8 cellular contexts compared by ENCODE assay signal in genomic region chr7:12584940-12585339, GRCh38. TPM values are rescaled to one million over a fixed set of nuclear protein-coding genes. Genes with fewer than 3 reads are reported as not detected.
A peak's percentile ranks its signal among the peaks of the same experiment; 100 is the strongest.
DNase-seq lines count a peak whose midpoint lies in the region; ATAC-seq, FAIRE-seq and TF ChIP-seq lines count a peak whose summit lies in the region.

No MANE protein-coding gene starts in this region.

- no peaks in the 10 kb centered on the region for H3K36me3 ChIP-seq in endothelial cell of umbilical vein (ENCODE audit: control insufficient read depth in 2 of 2, extremely low read depth in 1 of 2, insufficient read depth in 2 of 2, low read length in 2 of 2)
- H3K36me3 ChIP-seq in aorta (ENCODE audit: control insufficient read depth in 1 of 2, insufficient read depth in 2 of 2, low read length in 1 of 2) = no peaks in the 10 kb centered on the region

- CTCF ChIA-PET in endothelial cell of umbilical vein (lab: Charles Lee) (interaction anchor here (1.0 to 1.5 kb wide), 2 partner anchors 12 to 39 kb away, joined by 3 read pairs; no protein-coding TSS in a partner anchor), WTC11 (lab: Charles Lee) (no interaction called here)

- no peaks in the 10 kb centered on the region for H3K4me1 Mint-ChIP-seq in WTC11

- no peaks in the 10 kb centered on the region for H3K27me3 ChIP-seq in endothelial cell of umbilical vein (ENCODE audit: control insufficient read depth in 2 of 2, insufficient read depth in 2 of 2, low read length in 2 of 2)
- H3K27me3 ChIP-seq in aorta (ENCODE audit: control insufficient read depth in 1 of 2, insufficient read depth in 2 of 2, low read length in 1 of 2) = no peaks in the 10 kb centered on the region

- WGBS in aorta, 2 donors = 72 to 73% methylated on average over 7 of the region's 7 CpGs

- TF ChIP-seq POLR2A in endothelial cell of umbilical vein (IDR thresholded peaks at IDR 0.05; ENCODE audit: low read depth, low read length) = no peak

- FAIRE-seq in endothelial cell of umbilical vein (lab: Jason Lieb, UNC) = no peak

- no peaks in the 10 kb centered on the region for H4K20me1 ChIP-seq in endothelial cell of umbilical vein (replicated peaks; ENCODE audit: control insufficient read depth, extremely low read depth, insufficient read depth, low read length)

- H2AFZ ChIP-seq in endothelial cell of umbilical vein (ENCODE audit: low read depth, low read length) = peak overlapping the region; percentile 31

- H3K79me2 ChIP-seq in endothelial cell of umbilical vein (ENCODE audit: control insufficient read depth, insufficient read depth, low read length) = no peaks in the 10 kb centered on the region

- 0 out of 2 replicates have a peak, but pooled peaks cover 4% of the 10 kb centered on the region for H3K9me3 Mint-ChIP-seq in WTC11

- H3K36me3 Mint-ChIP-seq in WTC11 = no peaks in the 10 kb centered on the region

- no peaks in the 10 kb centered on the region for H3K9me1 ChIP-seq in endothelial cell of umbilical vein (replicated peaks; ENCODE audit: control insufficient read depth, extremely low read depth, insufficient read depth, low read length)

- H3K4me3 ChIP-seq in endothelial cell of umbilical vein (replicated peaks in 1 of 3; ENCODE audit: insufficient read depth in 1 of 3, low read depth in 1 of 3, low read length in 3 of 3) (no peak overlapping the region), aorta (ENCODE audit: low read length in 2 of 2) (no peak overlapping the region)

- intact Hi-C loops in endothelial cell of umbilical vein (cut with micrococcal nuclease) = no loop called here
- intact Hi-C loops in aorta (cut with DNase I) = no loop called here

- dilution Hi-C loops in endothelial cell of umbilical vein (cut with MboI; ENCODE audit: extremely low pct_ligation_motif_present, low sequenced_read_pairs) = no loop called here

- H3K4me3 Mint-ChIP-seq in WTC11 = no peak overlapping the region

- no peak overlapping the region for H3K9ac ChIP-seq in endothelial cell of umbilical vein (replicated peaks; ENCODE audit: extremely low read depth, insufficient read depth, low read length)

- no peak overlapping the region for H3K27ac ChIP-seq in endothelial cell of umbilical vein (ENCODE audit: insufficient read depth, low read depth, low read length)
- no peak overlapping the region for H3K27ac ChIP-seq in aorta (ENCODE audit: low read depth in 1 of 2, low read length in 2 of 2)

- H3K4me1 ChIP-seq in endothelial cell of umbilical vein (ENCODE audit: control insufficient read depth, extremely low read depth, insufficient read depth, low read length) (no peaks in the 10 kb centered on the region), aorta (ENCODE audit: control insufficient read depth in 1 of 2, insufficient read depth in 2 of 2, low read length in 2 of 2) (no peaks in the 10 kb centered on the region)

- no TSS peak for BruUV-seq in endothelial cell of umbilical vein (replicated peaks; lab: Mats Ljungman, UMichigan)

- ATAC-seq in GM21515 (IDR thresholded peaks at IDR 0.05; ENCODE audit: unreplicated experiment) = peak; percentile 98
- ATAC-seq in HG03558 (IDR thresholded peaks at IDR 0.05; ENCODE audit: extremely low read depth, unreplicated experiment) = peak; percentile 95
- peak; percentile 62 for ATAC-seq in aorta (ENCODE audit: low FRiP score)
- no peak for ATAC-seq in WTC11

- no peaks in the 10 kb centered on the region for H3K9me3 ChIP-seq in endothelial cell of umbilical vein (replicated peaks; ENCODE audit: control insufficient read depth, insufficient read depth, low read length)
- no peaks in the 10 kb centered on the region for H3K9me3 ChIP-seq in aorta (ENCODE audit: control insufficient read depth, low read length)

- H3K27me3 Mint-ChIP-seq in WTC11 (ENCODE audit: low read depth) = no peaks in the 10 kb centered on the region

- H3K4me2 ChIP-seq in endothelial cell of umbilical vein (ENCODE audit: insufficient read depth, low read length) = no peak overlapping the region

- peak; percentile 84 for DNase-seq in DMS53 treated with DMSO at 0.1 percent for 48 hours (lab: John Stamatoyannopoulos, UW; ENCODE audit: unreplicated experiment)
- peak; percentile 6 for DNase-seq in endothelial cell of umbilical vein (ENCODE audit: low read depth, low spot score)
- no peak for DNase-seq in aorta
- no peak for DNase-seq in GDM1 (lab: John Stamatoyannopoulos, UW)
- no peak for DNase-seq in WTC11 (ENCODE audit: low spot score)
- DNase-seq in COLO668 (lab: John Stamatoyannopoulos, UW; ENCODE audit: unreplicated experiment) = no peak

- POLR2A ChIA-PET in endothelial cell of umbilical vein (lab: Charles Lee) (no interaction called here), WTC11 (lab: Charles Lee) (no interaction called here)

- no peak overlapping the region for H3K27ac Mint-ChIP-seq in WTC11

- TF ChIP-seq CTCF in endothelial cell of umbilical vein (IDR thresholded peaks at IDR 0.05; ENCODE audit: extremely low read depth in 1 of 2, insufficient read depth in 1 of 2, low read depth in 1 of 2, low read length in 2 of 2) (no peak), WTC11 (IDR thresholded peaks at IDR 0.05) (no peak)

TF ChIP-seq in endothelial cell of umbilical vein, 7 proteins besides CTCF, POLR2A, EP300 and RAD21:
- TF ChIP-seq JUN (IDR thresholded peaks at IDR 0.05; ENCODE audit: borderline replicate concordance, insufficient read depth, insufficient read length, low read depth) (no peak), EZH2 (IDR thresholded peaks at IDR 0.05; ENCODE audit: borderline replicate concordance, low read depth, low read length, severe bottlenecking) (no peak), MAX (IDR thresholded peaks at IDR 0.05; ENCODE audit: insufficient read depth, insufficient read length) (no peak), FOS (IDR thresholded peaks at IDR 0.05; ENCODE audit: borderline replicate concordance, insufficient read depth, low read length) (no peak), MYC (IDR thresholded peaks at IDR 0.05; ENCODE audit: low read depth, low read length) (no peak), GATA2 (IDR thresholded peaks at IDR 0.05; ENCODE audit: insufficient read depth, insufficient read length, low read depth, low read length) (no peak), POLR2AphosphoS5 (IDR thresholded peaks at IDR 0.05; ENCODE audit: insufficient read depth, low read depth, low read length) (no peak)

TF ChIP-seq in WTC11, 78 proteins besides CTCF, POLR2A, EP300 and RAD21 (continues in another document):
- no peak for TF ChIP-seq ZSCAN18 (CRISPR knock-in tag; IDR thresholded peaks at IDR 0.05)
- no peak for TF ChIP-seq ZNF671 (CRISPR knock-in tag; IDR thresholded peaks at IDR 0.05)
- TF ChIP-seq E2F4 (CRISPR knock-in tag; IDR thresholded peaks at IDR 0.05; ENCODE audit: borderline replicate concordance, low read depth) = no peak
- TF ChIP-seq TP53 (CRISPR knock-in tag; IDR thresholded peaks at IDR 0.05) = no peak

RNA-seq across cellular contexts. Expression of gene SCIN, which starts 14.4 kb away (rescaled TPM):
- 0.69 TPM in 1 of 2 replicates, not detected in the other for total RNA-seq in endothelial cell of umbilical vein
- polyA plus RNA-seq in endothelial cell of umbilical vein = 0.05 and 0.07 TPM in 2 replicates
- polyA plus RNA-seq in endothelial cell of umbilical vein (2011; cell fraction: cytosol; rRNA removed) = 0.04 and 0.08 TPM in 2 replicates
- 0.01 and 0.05 TPM in 2 replicates for polyA plus RNA-seq in endothelial cell of umbilical vein (2011; cell fraction: nucleus; rRNA removed)
- polyA plus RNA-seq in endothelial cell of umbilical vein (2012) = 0.15 TPM in 1 of 2 replicates, not detected in the other
- polyA minus RNA-seq in endothelial cell of umbilical vein = 0.13 TPM in 1 of 2 replicates, not detected in the other
- polyA minus RNA-seq in endothelial cell of umbilical vein (2011; cell fraction: cytosol; rRNA and poly(A)+ RNA removed) = not detected
- polyA minus RNA-seq in endothelial cell of umbilical vein (2011; cell fraction: nucleus; rRNA and poly(A)+ RNA removed) = 0.19 TPM in 1 of 2 replicates, not detected in the other
- 1 to 10 TPM; 1.7 to 4.2 TPM for total RNA-seq in aorta
- polyA plus RNA-seq in aorta = 1 to 10 TPM in 1 of 2 donors, under 1 TPM in 1; 0.23 to 9.1 TPM
- 0.80 to 1.2 TPM (median 0.98 TPM) in 3 replicates for total RNA-seq in WTC11 (2021)

Comparison
In these comparisons a context has a peak if more than half of its experiments do, and no peak if none do; other contexts are left out.
1. DNase-seq: peak in DMS53 treated with DMSO at 0.1 percent for 48 hours (single experiment) and endothelial cell of umbilical vein (single experiment); none in aorta (0 of 2), GDM1 (single experiment), WTC11 (single experiment) and COLO668 (single experiment).